Comparison of ENCODE assay signal across 17 cellular contexts in the genomic region with DNA sequence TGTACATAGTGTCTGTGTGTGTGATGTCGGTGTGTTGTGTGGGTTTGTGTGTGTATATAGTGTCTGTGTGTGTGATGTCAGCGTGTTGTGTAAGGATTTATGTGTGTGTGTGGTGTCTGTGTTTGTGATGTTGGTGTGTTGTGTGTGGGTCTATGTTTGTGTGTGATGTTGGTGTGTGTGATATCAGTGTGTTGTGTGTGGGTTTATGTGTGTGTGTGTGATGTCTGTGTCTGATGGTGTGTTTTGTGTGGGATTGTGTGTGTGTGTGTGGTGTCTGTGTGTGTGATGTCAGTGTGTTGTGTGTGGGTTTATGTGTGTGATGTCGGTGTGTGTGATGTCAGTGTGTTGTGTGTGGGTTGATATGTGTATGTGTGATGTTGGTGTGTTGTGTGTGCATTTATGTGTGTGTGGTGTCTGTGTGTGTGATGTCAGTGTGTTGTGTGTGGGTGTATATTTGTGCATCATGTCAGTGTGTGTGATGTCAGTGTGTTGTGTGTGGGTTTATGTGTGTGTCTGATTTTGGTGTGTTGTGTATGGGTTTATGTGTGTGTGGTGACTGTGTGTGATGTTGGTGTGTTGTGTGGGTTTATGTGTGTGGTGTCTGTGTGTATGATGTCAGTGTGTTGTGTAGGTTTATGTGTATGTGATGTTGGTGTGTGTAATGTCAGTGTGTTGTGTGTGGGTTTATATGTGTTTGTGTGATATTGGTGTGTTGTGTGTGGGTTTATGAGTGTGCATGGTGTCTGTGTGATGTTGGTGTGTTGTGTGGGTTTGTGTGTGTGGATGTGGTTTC.
"Had no signal": no experiment of that assay in that cellular context is flagged by ENCODE, and none has a peak within 500 bp of the region (broad histone marks: within the 10 kb centered on the region; RNA-seq: fewer than 3 reads in every experiment).

No MANE protein-coding gene starts in this region.

- ATAC-seq: natural killer cell; stimulated activated naive B cell treated with anti-CD40 and anti-IgM and Interleukin-4, amounts not matched to agents 10 μg/mL and 1 μg/mL and 100 μg/mL, for 72 hours; WTC11 had no signal

- H3K36me3 ChIP-seq: heart right ventricle, left lung, prostate gland had no signal

- H3K27me3 ChIP-seq: heart right ventricle, testis had no signal

- H3K4me3 ChIP-seq: heart right ventricle, left lung, prostate gland, testis had no signal

- H3K4me1 ChIP-seq: left lung, prostate gland, testis had no signal

- DNase-seq: activated gamma-delta T cell treated with Interleukin-2 at 50 U/mL for 16 hours; activated T-cell treated with anti-CD3 and anti-CD28 coated beads, Interleukin-2, amount 50 U/mL, for 1 hour; aorta; caudate nucleus; dermis blood vessel endothelial cell; effector memory CD4-positive, alpha-beta T cell; islet precursor cell; natural killer cell; stimulated activated CD4-positive, alpha-beta T cell treated with anti-CD3 and anti-CD28 coated beads, Interleukin-12 subunit alpha, Interleukin-12 subunit beta, amount 100 ng/mL, for 4 hours; stimulated activated CD4-positive, alpha-beta T cell treated with anti-CD3 and anti-CD28 coated beads, Interleukin-2, amount 100 ng/mL, for 24 hours; stimulated activated naive B cell treated with anti-CD40 and anti-IgM and Interleukin-4, amounts not matched to agents 10 μg/mL and 1 μg/mL and 100 μg/mL, for 72 hours; T1000 had no signal

- H3K9me3 ChIP-seq: heart right ventricle, left lung, prostate gland, testis had no signal

- H3K27ac ChIP-seq: heart right ventricle, left lung, prostate gland, testis had no signal
